ENCODE assay signal across 1 cellular context in the genomic region with DNA sequence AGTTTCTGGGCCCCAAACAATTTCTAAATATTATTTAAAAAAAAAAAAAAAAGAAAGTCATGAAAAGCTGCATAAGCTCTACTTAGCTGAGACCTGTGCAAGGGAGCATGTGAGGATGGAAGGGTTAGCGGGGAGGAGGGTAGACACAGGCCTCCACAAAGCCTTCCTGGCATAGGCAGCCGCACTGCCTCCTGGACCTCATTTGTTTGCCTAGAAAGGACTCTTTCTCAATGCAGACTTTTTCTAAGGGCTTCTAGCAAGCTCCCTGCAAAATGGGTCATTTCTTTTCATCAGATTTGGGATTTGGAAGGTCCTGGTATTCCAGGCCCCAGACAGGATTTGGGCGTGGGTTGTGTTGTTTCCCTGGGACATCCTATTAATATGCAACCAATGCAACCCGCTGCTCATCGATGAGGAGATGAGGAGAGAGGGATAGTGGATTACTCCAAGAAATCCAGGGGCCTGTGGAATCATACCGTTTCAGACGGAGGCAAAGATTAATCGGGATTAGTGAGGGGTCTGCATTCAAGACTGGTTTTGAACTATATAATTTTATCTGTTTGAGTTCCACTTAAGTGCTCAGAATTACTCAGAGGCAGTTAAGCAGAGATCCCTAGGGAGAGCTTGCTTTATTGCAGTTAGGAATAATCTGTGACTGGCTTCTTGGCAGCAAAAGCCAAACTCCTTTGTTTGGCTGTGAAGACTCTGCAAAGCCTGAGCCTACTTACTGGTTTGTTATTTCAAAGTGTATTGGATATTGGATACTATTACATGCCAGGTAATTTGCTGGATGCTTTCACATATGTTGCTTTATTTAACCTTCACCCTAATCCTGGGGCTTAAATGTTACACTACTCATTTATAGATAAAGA.
A peak's percentile ranks its signal among the peaks of the same experiment; 100 is the strongest.
TF ChIP-seq lines count a peak whose summit lies in the region.

No MANE protein-coding gene starts in this region.

TF ChIP-seq in HEK293, 187 proteins besides CTCF, POLR2A, EP300 and RAD21 (continued from another document):
- TF ChIP-seq, protein P1, sequence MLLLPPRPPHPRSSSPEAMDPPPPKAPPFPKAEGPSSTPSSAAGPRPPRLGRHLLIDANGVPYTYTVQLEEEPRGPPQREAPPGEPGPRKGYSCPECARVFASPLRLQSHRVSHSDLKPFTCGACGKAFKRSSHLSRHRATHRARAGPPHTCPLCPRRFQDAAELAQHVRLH (tag by site-specific recombination; IDR thresholded peaks at IDR 0.05), result peak; percentile 20; the same call in 1 of the 2 replicates
- TF ChIP-seq GLI2 (tag by site-specific recombination; IDR thresholded peaks at IDR 0.05; ENCODE audit: borderline replicate concordance, low read depth), result peak; percentile 42; the same call in 1 of the 2 replicates
- TF ChIP-seq, protein P2, sequence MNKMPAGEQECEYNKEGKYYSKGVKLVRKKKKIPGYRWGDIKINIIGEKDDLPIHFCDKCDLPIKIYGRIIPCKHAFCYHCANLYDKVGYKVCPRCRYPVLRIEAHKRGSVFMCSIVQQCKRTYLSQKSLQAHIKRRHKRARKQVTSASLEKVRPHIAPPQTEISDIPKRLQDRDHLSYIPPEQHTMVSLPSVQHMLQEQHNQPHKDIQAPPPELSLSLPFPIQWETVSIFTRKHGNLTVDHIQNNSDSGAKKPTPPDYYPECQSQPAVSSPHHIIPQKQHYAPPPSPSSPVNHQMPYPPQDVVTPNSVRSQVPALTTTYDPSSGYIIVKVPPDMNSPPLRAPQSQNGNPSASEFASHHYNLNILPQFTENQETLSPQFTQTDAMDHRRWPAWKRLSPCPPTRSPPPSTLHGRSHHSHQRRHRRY (tag by site-specific recombination; IDR thresholded peaks at IDR 0.05), result no peak
- TF ChIP-seq, protein P3, sequence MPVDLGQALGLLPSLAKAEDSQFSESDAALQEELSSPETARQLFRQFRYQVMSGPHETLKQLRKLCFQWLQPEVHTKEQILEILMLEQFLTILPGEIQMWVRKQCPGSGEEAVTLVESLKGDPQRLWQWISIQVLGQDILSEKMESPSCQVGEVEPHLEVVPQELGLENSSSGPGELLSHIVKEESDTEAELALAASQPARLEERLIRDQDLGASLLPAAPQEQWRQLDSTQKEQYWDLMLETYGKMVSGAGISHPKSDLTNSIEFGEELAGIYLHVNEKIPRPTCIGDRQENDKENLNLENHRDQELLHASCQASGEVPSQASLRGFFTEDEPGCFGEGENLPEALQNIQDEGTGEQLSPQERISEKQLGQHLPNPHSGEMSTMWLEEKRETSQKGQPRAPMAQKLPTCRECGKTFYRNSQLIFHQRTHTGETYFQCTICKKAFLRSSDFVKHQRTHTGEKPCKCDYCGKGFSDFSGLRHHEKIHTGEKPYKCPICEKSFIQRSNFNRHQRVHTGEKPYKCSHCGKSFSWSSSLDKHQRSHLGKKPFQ (tag by site-specific recombination; IDR thresholded peaks at IDR 0.05), result peak; percentile 13; the same call in 1 of the 2 replicates
- TF ChIP-seq ZNF558 (tag by site-specific recombination; IDR thresholded peaks at IDR 0.05), result no peak
- no peak for TF ChIP-seq ZNF169 (tag by site-specific recombination; IDR thresholded peaks at IDR 0.05)
- TF ChIP-seq TRIM28 (IDR thresholded peaks at IDR 0.05; ENCODE audit: borderline replicate concordance, low read length), result peak; percentile 34; the same call in 1 of the 2 replicates
- TF ChIP-seq ZEB2 (tag by site-specific recombination; IDR thresholded peaks at IDR 0.05), result 0 out of 2 replicates have a peak, but pooled peaks have one; percentile 49
- TF ChIP-seq, protein P4, sequence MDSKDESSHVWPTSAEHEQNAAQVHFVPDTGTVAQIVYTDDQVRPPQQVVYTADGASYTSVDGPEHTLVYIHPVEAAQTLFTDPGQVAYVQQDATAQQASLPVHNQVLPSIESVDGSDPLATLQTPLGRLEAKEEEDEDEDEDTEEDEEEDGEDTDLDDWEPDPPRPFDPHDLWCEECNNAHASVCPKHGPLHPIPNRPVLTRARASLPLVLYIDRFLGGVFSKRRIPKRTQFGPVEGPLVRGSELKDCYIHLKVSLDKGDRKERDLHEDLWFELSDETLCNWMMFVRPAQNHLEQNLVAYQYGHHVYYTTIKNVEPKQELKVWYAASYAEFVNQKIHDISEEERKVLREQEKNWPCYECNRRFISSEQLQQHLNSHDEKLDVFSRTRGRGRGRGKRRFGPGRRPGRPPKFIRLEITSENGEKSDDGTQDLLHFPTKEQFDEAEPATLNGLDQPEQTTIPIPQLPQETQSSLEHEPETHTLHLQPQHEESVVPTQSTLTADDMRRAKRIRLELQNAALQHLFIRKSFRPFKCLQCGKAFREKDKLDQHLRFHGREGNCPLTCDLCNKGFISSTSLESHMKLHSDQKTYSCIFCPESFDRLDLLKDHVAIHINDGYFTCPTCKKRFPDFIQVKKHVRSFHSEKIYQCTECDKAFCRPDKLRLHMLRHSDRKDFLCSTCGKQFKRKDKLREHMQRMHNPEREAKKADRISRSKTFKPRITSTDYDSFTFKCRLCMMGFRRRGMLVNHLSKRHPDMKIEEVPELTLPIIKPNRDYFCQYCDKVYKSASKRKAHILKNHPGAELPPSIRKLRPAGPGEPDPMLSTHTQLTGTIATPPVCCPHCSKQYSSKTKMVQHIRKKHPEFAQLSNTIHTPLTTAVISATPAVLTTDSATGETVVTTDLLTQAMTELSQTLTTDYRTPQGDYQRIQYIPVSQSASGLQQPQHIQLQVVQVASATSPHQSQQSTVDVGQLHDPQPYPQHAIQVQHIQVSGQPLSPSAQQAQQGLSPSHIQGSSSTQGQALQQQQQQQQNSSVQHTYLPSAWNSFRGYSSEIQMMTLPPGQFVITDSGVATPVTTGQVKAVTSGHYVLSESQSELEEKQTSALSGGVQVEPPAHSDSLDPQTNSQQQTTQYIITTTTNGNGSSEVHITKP (tag by site-specific recombination; IDR thresholded peaks at IDR 0.05), result no peak
- TF ChIP-seq IKZF3 (tag by site-specific recombination; IDR thresholded peaks at IDR 0.05), result 0 out of 2 replicates have a peak, but pooled peaks have one; percentile 39
- TF ChIP-seq, protein P5, sequence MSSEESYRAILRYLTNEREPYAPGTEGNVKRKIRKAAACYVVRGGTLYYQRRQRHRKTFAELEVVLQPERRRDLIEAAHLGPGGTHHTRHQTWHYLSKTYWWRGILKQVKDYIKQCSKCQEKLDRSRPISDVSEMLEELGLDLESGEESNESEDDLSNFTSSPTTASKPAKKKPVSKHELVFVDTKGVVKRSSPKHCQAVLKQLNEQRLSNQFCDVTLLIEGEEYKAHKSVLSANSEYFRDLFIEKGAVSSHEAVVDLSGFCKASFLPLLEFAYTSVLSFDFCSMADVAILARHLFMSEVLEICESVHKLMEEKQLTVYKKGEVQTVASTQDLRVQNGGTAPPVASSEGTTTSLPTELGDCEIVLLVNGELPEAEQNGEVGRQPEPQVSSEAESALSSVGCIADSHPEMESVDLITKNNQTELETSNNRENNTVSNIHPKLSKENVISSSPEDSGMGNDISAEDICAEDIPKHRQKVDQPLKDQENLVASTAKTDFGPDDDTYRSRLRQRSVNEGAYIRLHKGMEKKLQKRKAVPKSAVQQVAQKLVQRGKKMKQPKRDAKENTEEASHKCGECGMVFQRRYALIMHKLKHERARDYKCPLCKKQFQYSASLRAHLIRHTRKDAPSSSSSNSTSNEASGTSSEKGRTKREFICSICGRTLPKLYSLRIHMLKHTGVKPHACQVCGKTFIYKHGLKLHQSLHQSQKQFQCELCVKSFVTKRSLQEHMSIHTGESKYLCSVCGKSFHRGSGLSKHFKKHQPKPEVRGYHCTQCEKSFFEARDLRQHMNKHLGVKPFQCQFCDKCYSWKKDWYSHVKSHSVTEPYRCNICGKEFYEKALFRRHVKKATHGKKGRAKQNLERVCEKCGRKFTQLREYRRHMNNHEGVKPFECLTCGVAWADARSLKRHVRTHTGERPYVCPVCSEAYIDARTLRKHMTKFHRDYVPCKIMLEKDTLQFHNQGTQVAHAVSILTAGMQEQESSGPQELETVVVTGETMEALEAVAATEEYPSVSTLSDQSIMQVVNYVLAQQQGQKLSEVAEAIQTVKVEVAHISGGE (tag by site-specific recombination; conservative IDR thresholded peaks at IDR 0.05; ENCODE audit: low read depth), result no peak
- no peak for TF ChIP-seq ZBTB17 (tag by site-specific recombination; IDR thresholded peaks at IDR 0.05)
- TF ChIP-seq ZNF155 (tag by site-specific recombination; IDR thresholded peaks at IDR 0.05), result no peak
- TF ChIP-seq, protein P6, sequence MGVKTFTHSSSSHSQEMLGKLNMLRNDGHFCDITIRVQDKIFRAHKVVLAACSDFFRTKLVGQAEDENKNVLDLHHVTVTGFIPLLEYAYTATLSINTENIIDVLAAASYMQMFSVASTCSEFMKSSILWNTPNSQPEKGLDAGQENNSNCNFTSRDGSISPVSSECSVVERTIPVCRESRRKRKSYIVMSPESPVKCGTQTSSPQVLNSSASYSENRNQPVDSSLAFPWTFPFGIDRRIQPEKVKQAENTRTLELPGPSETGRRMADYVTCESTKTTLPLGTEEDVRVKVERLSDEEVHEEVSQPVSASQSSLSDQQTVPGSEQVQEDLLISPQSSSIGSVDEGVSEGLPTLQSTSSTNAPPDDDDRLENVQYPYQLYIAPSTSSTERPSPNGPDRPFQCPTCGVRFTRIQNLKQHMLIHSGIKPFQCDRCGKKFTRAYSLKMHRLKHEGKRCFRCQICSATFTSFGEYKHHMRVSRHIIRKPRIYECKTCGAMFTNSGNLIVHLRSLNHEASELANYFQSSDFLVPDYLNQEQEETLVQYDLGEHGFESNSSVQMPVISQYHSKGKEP (tag by site-specific recombination; IDR thresholded peaks at IDR 0.05), result peak; percentile 43; the same call in 1 of the 2 replicates
- TF ChIP-seq FEZF1 (tag by site-specific recombination; IDR thresholded peaks at IDR 0.05), result peak; percentile 92
- no peak for TF ChIP-seq ZNF416 (tag by site-specific recombination; IDR thresholded peaks at IDR 0.05)
